ENCODE assay signal across 8 cellular contexts in genomic region chr10:75408911-75409885, GRCh38. TPM values are rescaled to one million over a fixed set of nuclear protein-coding genes. Genes with fewer than 3 reads are reported as not detected.
DNase-seq lines count a peak whose midpoint lies in the region; ATAC-seq, FAIRE-seq and TF ChIP-seq lines count a peak whose summit lies in the region.

No MANE protein-coding gene starts in this region.

- DNase-seq in DMS114 treated with DMSO at 0.1 percent for 48 hours (lab: John Stamatoyannopoulos, UW; ENCODE audit: unreplicated experiment) (peak; percentile 66), H54 (ENCODE audit: insufficient read length, low spot score) (peak; percentile 92), NCI-H460 (ENCODE audit: extremely low read depth, low read depth) (peak; percentile 60), astrocyte of the hippocampus (ENCODE audit: low read depth, low spot score) (peak; percentile 59), hypothalamus (lab: John Stamatoyannopoulos, UW) (peak in 26 of 51 donors; percentile 18 to 65 (median 42)), retina (peak; percentile 61), cerebellar cortex (ENCODE audit: low spot score) (no peak)

- FAIRE-seq in H54 (lab: Jason Lieb, UNC): no peak

- peak; percentile 27; the same call in 1 of the 2 replicates for TF ChIP-seq POLR2A in H54 (IDR thresholded peaks at IDR 0.05; ENCODE audit: low read depth, low read length)

- no peak for ATAC-seq in HG03139 (IDR thresholded peaks at IDR 0.05; ENCODE audit: unreplicated experiment)

RNA-seq across cellular contexts. Expression of gene ZNF503, which starts 7.6 kb away (rescaled TPM):
- total RNA-seq in NCI-H460 (2014; rRNA removed; shearing (Covaris generic)): 7.5 and 10.5 TPM in 2 replicates
- 7.6 and 10.7 TPM in 2 replicates for polyA plus RNA-seq in NCI-H460 (2014; cell fraction: nucleus; rRNA removed)

RNA-seq across cellular contexts. Expression of gene LRMDA, which starts 22.2 kb away (rescaled TPM):
- 0.95 and 0.99 TPM in 2 replicates for total RNA-seq in NCI-H460 (2014; rRNA removed; shearing (Covaris generic))
- polyA plus RNA-seq in NCI-H460 (2014; cell fraction: nucleus; rRNA removed): not detected in 2 replicates
